8 cellular contexts compared by ENCODE assay signal in genomic region chrX:120380699-120381098, GRCh38. TPM values are rescaled to one million over a fixed set of nuclear protein-coding genes. Genes with fewer than 3 reads are reported as not detected.
DNase-seq lines count a peak whose midpoint lies in the region; ATAC-seq and TF ChIP-seq lines count a peak whose summit lies in the region.

No MANE protein-coding gene starts in this region.

- intact Hi-C loops in esophagus muscularis mucosa (cut with DNase I) = no loop called here

- H3K27me3 ChIP-seq in esophagus muscularis mucosa (no peaks in the 10 kb centered on the region), MG63 (no peaks in the 10 kb centered on the region)

- H3K4me3 ChIP-seq in esophagus muscularis mucosa (no peak overlapping the region), MG63 (no peak overlapping the region)

- TF ChIP-seq EP300 in esophagus muscularis mucosa (IDR thresholded peaks at IDR 0.05) = no peak

- H3K9me3 ChIP-seq in esophagus muscularis mucosa = no peaks in the 10 kb centered on the region
- H3K9me3 ChIP-seq in MG63 = no peaks in the 10 kb centered on the region

- H3K27ac ChIP-seq in esophagus muscularis mucosa (replicated peaks in 1 of 4) = no peak overlapping the region

- WGBS in esophagus muscularis mucosa = 35% methylated on average over 3 of the region's 3 CpGs

- DNase-seq in NCI-H524 (lab: John Stamatoyannopoulos, UW) (peak; percentile 9 to 42), NCI-H524 treated with DMSO at 0.1 percent for 48 hours (lab: John Stamatoyannopoulos, UW) (no peak), RPMI7951 (ENCODE audit: low read depth) (peak; percentile 19), esophagus muscularis mucosa (ENCODE audit: extremely low spot score) (no peak), MG63 (no peak), 8988T (no peak)

- H3K36me3 ChIP-seq in esophagus muscularis mucosa (no peaks in the 10 kb centered on the region), MG63 (no peaks in the 10 kb centered on the region)

- no peak for TF ChIP-seq POLR2A in esophagus muscularis mucosa (IDR thresholded peaks at IDR 0.05; ENCODE audit: low read depth)

- peak; percentile 16 to 24 (median 16) for TF ChIP-seq CTCF in esophagus muscularis mucosa (IDR thresholded peaks at IDR 0.05)

- no peaks in the 10 kb centered on the region for H3K4me1 ChIP-seq in esophagus muscularis mucosa

- peak; percentile 78 for ATAC-seq in HG03064 (IDR thresholded peaks at IDR 0.05; ENCODE audit: low read depth, unreplicated experiment)
- no peak for ATAC-seq in GM18517 (IDR thresholded peaks at IDR 0.05; ENCODE audit: unreplicated experiment)

RNA-seq across cellular contexts. Expression of gene ATP1B4, which starts 18.8 kb away (rescaled TPM):
- not detected in 2 replicates for total RNA-seq in RPMI7951 (2014; rRNA removed; shearing (Covaris generic))
- not detected for total RNA-seq in esophagus muscularis mucosa
- not detected in 2 replicates for total RNA-seq in MG63 (2014; rRNA removed; shearing (Covaris generic); ENCODE audit: low replicate concordance)

Comparison
In these comparisons a context has a peak if more than half of its experiments do, and no peak if none do; other contexts are left out.
1. DNase-seq: peak in NCI-H524 (2 of 2) and RPMI7951 (single experiment); none in NCI-H524 treated with DMSO at 0.1 percent for 48 hours (single experiment), esophagus muscularis mucosa (single experiment), MG63 (single experiment) and 8988T (single experiment).